11 cellular contexts compared by ENCODE assay signal in the genomic region with DNA sequence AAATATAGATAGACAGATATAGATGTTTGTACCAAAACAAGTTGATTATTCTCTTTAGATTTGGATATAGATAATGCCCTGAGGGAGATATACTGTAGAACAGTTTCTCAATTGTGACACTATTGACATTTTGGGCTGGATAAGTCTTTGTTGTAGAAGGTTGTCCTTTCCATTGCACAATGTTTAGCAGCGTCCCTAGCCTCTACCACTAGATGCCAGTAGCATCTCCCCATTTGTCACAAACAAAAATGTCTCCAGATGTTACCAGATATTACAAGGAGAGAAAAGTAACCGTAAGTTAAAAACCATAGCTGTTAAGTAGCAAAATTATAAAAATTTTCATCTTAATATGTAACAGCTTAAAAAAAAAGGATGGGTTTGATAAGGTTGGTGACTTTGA.
A peak's percentile ranks its signal among the peaks of the same experiment; 100 is the strongest.
DNase-seq lines count a peak whose midpoint lies in the region; ATAC-seq, FAIRE-seq and TF ChIP-seq lines count a peak whose summit lies in the region.
"Had no signal": no experiment of that assay in that cellular context is flagged by ENCODE, and none has a peak within 500 bp of the region (broad histone marks: within the 10 kb centered on the region; RNA-seq: fewer than 3 reads in every experiment).

No MANE protein-coding gene starts in this region.

- H3K36me3 ChIP-seq in astrocyte (ENCODE audit: insufficient read depth, low read length) = no peaks in the 10 kb centered on the region

- H3K27ac Mint-ChIP-seq in astrocyte (ENCODE audit: unreplicated experiment) = no peak overlapping the region
- no peak overlapping the region for H3K27ac Mint-ChIP-seq in activated CD8-positive, alpha-beta T cell treated with anti-CD3 and anti-CD28 coated beads for 36 hours
- H3K27ac Mint-ChIP-seq: activated T-helper 17 cell treated with anti-CD3 and anti-CD28 coated beads, Interleukin-2, amount 50 U/mL, for 72 hours had no signal

- no peak overlapping the region for H3K4me2 ChIP-seq in astrocyte (ENCODE audit: low read length)

- POLR2A ChIA-PET in activated CD8-positive, alpha-beta T cell treated with anti-CD3 and anti-CD28 coated beads for 36 hours (lab: Charles Lee) = no interaction called here

- H3K27ac ChIP-seq in astrocyte (ENCODE audit: low read depth, low read length) = no peak overlapping the region
- H3K27ac ChIP-seq: testis had no signal

- no peak overlapping the region for H3K4me3 ChIP-seq in AG10803 (ENCODE audit: low read length)
- H3K4me3 ChIP-seq in astrocyte (ENCODE audit: insufficient read depth, low read depth, low read length) = no peak overlapping the region
- H3K4me3 ChIP-seq: testis had no signal

- no peaks in the 10 kb centered on the region for H3K4me1 Mint-ChIP-seq in astrocyte (ENCODE audit: low read depth, unreplicated experiment)
- no peaks in the 10 kb centered on the region for H3K4me1 Mint-ChIP-seq in activated CD8-positive, alpha-beta T cell treated with anti-CD3 and anti-CD28 coated beads for 36 hours (ENCODE audit: low read depth)
- H3K4me1 Mint-ChIP-seq: activated T-helper 17 cell treated with anti-CD3 and anti-CD28 coated beads, Interleukin-2, amount 50 U/mL, for 72 hours had no signal

- no peak overlapping the region for H2AFZ ChIP-seq in astrocyte (ENCODE audit: low read depth, low read length)

- no peak overlapping the region for H3K9ac ChIP-seq in astrocyte (ENCODE audit: low read length)

- no peaks in the 10 kb centered on the region for H3K4me1 ChIP-seq in astrocyte (ENCODE audit: insufficient read depth, low read length)
- H3K4me1 ChIP-seq: testis had no signal

- H3K36me3 Mint-ChIP-seq in astrocyte (ENCODE audit: low read depth, unreplicated experiment) = no peaks in the 10 kb centered on the region
- no peaks in the 10 kb centered on the region for H3K36me3 Mint-ChIP-seq in activated CD8-positive, alpha-beta T cell treated with anti-CD3 and anti-CD28 coated beads for 36 hours (ENCODE audit: low read depth)

- no peak for FAIRE-seq in HTR-8/SVneo (lab: Jason Lieb, UNC)
- peak; percentile 56 for FAIRE-seq in astrocyte (lab: Jason Lieb, UNC)

- H4K20me1 ChIP-seq in astrocyte (ENCODE audit: insufficient read depth, low read length) = no peaks in the 10 kb centered on the region

- intact Hi-C loops in activated CD8-positive, alpha-beta T cell treated with anti-CD3 and anti-CD28 coated beads for 36 hours (cut with micrococcal nuclease) = no loop called here

- H3K79me2 ChIP-seq in astrocyte (ENCODE audit: insufficient read depth, low read length) = no peaks in the 10 kb centered on the region

- H3K4me3 Mint-ChIP-seq in astrocyte (ENCODE audit: unreplicated experiment) = no peak overlapping the region
- H3K4me3 Mint-ChIP-seq in activated CD8-positive, alpha-beta T cell treated with anti-CD3 and anti-CD28 coated beads for 36 hours = no peak overlapping the region
- H3K4me3 Mint-ChIP-seq: activated T-helper 17 cell treated with anti-CD3 and anti-CD28 coated beads, Interleukin-2, amount 50 U/mL, for 72 hours had no signal

- H3K9me3 Mint-ChIP-seq in astrocyte (ENCODE audit: unreplicated experiment) = peaks cover 2% of the 10 kb centered on the region
- H3K9me3 Mint-ChIP-seq in activated CD8-positive, alpha-beta T cell treated with anti-CD3 and anti-CD28 coated beads for 36 hours = peaks cover 26% of the 10 kb centered on the region

- H3K27me3 ChIP-seq in astrocyte (ENCODE audit: insufficient read depth, low read length) = no peaks in the 10 kb centered on the region
- H3K27me3 ChIP-seq: testis had no signal

- DNase-seq in AG10803 (ENCODE audit: low read depth) (peak; percentile 54), HTR-8/SVneo (ENCODE audit: insufficient read length, low spot score) (peak; percentile 5), astrocyte (ENCODE audit: low read depth) (peak; percentile 1), left lobe of liver (ENCODE audit: low spot score) (no peak), dermis blood vessel endothelial cell (no peak), NOMO-1 treated with dmso at 0.1 percent for 144 hours (lab: John Stamatoyannopoulos, UW; ENCODE audit: unreplicated experiment) (no peak)
- no peak for DNase-seq in activated CD8-positive, alpha-beta T cell treated with anti-CD3 and anti-CD28 coated beads for 36 hours
- no peak for DNase-seq in activated CD4-positive, alpha-beta T cell treated with anti-CD3 and anti-CD28 coated beads, Interleukin-2, amount 50 U/mL, for 1 hour
- DNase-seq: stimulated activated CD4-positive, alpha-beta T cell treated with anti-CD3 and anti-CD28 coated beads, Interleukin-2, amount 100 ng/mL, for 48 hours; testis had no signal

- H3K9me3 ChIP-seq in astrocyte (ENCODE audit: insufficient read depth, low read depth, low read length) = no peaks in the 10 kb centered on the region
- H3K9me3 ChIP-seq: testis had no signal

- CTCF ChIA-PET in activated CD8-positive, alpha-beta T cell treated with anti-CD3 and anti-CD28 coated beads for 36 hours (lab: Charles Lee) = no interaction called here

- no peaks in the 10 kb centered on the region for H3K27me3 Mint-ChIP-seq in astrocyte (ENCODE audit: low read depth, unreplicated experiment)
- no peaks in the 10 kb centered on the region for H3K27me3 Mint-ChIP-seq in activated CD8-positive, alpha-beta T cell treated with anti-CD3 and anti-CD28 coated beads for 36 hours
- H3K27me3 Mint-ChIP-seq: activated T-helper 17 cell treated with anti-CD3 and anti-CD28 coated beads, Interleukin-2, amount 50 U/mL, for 72 hours had no signal

- peak; percentile 87 for TF ChIP-seq CTCF in AG10803 (conservative IDR thresholded peaks at IDR 0.05; ENCODE audit: low read length)
- TF ChIP-seq CTCF in astrocyte (IDR thresholded peaks at IDR 0.05; ENCODE audit: insufficient read depth, low read depth, low read length) = peak; percentile 52
- TF ChIP-seq CTCF in activated CD8-positive, alpha-beta T cell treated with anti-CD3 and anti-CD28 coated beads for 36 hours (IDR thresholded peaks at IDR 0.05) = no peak

- peak; percentile 88 for ATAC-seq in left lobe of liver
- no peak for ATAC-seq in activated CD8-positive, alpha-beta T cell treated with anti-CD3 and anti-CD28 coated beads for 36 hours
- ATAC-seq: activated T-helper 17 cell treated with anti-CD3 and anti-CD28 coated beads, Interleukin-2, amount 50 U/mL, for 72 hours had no signal

Comparison
In these comparisons a context has a peak if more than half of its experiments do, and no peak if none do; other contexts are left out.
1. DNase-seq: peak in AG10803 (single experiment), HTR-8/SVneo (single experiment) and astrocyte (single experiment); none in left lobe of liver (single experiment), activated CD8-positive, alpha-beta T cell treated with anti-CD3 and anti-CD28 coated beads for 36 hours (single experiment), activated CD4-positive, alpha-beta T cell treated with anti-CD3 and anti-CD28 coated beads, Interleukin-2, amount 50 U/mL, for 1 hour (single experiment), dermis blood vessel endothelial cell (single experiment) and NOMO-1 treated with dmso at 0.1 percent for 144 hours (single experiment).